8 cellular contexts compared by ENCODE assay signal in the genomic region with DNA sequence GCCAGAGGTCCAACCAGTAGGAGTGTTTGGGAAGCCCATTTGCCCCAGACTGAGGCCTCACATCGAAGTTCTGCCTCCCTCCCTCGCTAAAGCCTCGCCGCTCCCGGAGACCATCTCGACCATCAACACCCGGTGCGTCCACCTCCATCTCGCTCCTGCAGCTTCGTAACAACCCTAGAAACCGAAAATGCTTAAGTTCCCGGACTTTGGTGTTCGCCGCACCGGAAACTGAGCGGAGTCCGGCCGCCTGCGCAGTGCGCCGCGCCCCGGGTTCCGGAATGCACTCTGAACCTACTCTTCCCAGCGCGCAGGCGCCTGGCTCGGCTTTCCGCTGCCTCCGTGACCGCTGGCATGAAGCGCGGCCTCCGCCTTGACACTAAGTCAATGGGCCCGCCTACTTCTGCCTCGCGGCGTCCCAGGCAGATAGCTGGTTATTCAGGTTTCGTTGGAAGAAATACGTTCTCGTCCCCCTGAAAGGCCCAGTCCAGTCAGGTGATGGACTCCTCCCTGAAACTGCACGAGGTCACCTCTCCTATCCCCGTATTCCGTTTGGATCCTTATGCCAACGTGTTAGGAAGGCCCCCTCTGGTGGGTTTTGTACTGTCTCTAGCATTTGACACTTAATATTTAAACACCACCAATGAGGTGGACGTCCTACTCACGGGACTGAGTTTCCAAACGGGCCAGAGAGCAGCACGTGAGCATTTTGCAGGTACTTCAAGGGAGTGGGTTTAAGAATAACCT. TPM values are rescaled to one million over a fixed set of nuclear protein-coding genes. Genes with fewer than 3 reads are reported as not detected.
A peak's percentile ranks its signal among the peaks of the same experiment; 100 is the strongest.
DNase-seq lines count a peak whose midpoint lies in the region; ATAC-seq and TF ChIP-seq lines count a peak whose summit lies in the region.

No MANE protein-coding gene starts in this region.

- WGBS in esophagus, 2 donors = 1% methylated on average over 49 of the region's 49 CpGs

- no peaks in the 10 kb centered on the region for H3K9me3 Mint-ChIP-seq in CD4-positive, alpha-beta T cell
- peaks cover 0 to 3% (median 0%) of the 10 kb centered on the region in 7 donors for H3K9me3 Mint-ChIP-seq in naive B cell
- no peaks in the 10 kb centered on the region for H3K9me3 Mint-ChIP-seq in stimulated activated naive B cell treated with anti-CD40 and anti-IgM and Interleukin-4, amounts not matched to agents 10 μg/mL and 1 μg/mL and 100 μg/mL, for 72 hours

- peak overlapping the region; percentile 85 for H3K27ac ChIP-seq in CD4-positive, alpha-beta T cell (ENCODE audit: low read depth, low read length)
- peak overlapping the region; percentile 79 for H3K27ac ChIP-seq in HUES48 (ENCODE audit: low read depth, low read length)
- peak overlapping the region; percentile 93 to 100 for H3K27ac ChIP-seq in esophagus (ENCODE audit: low read depth in 2 of 2, low read length in 1 of 2)

- no peak for TF ChIP-seq CTCF in CD4-positive, alpha-beta T cell (IDR thresholded peaks at IDR 0.05)

- no peaks in the 10 kb centered on the region for H3K9me3 ChIP-seq in CD4-positive, alpha-beta T cell (ENCODE audit: control insufficient read depth, low read length)
- H3K9me3 ChIP-seq in HUES48 (ENCODE audit: control insufficient read depth, insufficient read depth, low read length) (no peaks in the 10 kb centered on the region), esophagus (ENCODE audit: control insufficient read depth in 2 of 2, insufficient read depth in 1 of 2, low read depth in 1 of 2, low read length in 1 of 2) (no peaks in the 10 kb centered on the region)

- H3K4me3 ChIP-seq in HUES48 (ENCODE audit: low read depth, low read length) (peak overlapping the region; percentile 97), esophagus (ENCODE audit: low read depth in 1 of 2, low read length in 2 of 2) (peak overlapping the region; percentile 73 to 97)

- peaks cover 8% of the 10 kb centered on the region for H3K27me3 Mint-ChIP-seq in CD4-positive, alpha-beta T cell
- peaks cover 0 to 5% (median 0%) of the 10 kb centered on the region in 3 donors for H3K27me3 Mint-ChIP-seq in naive B cell
- no peaks in the 10 kb centered on the region for H3K27me3 Mint-ChIP-seq in stimulated activated naive B cell treated with anti-CD40 and anti-IgM and Interleukin-4, amounts not matched to agents 10 μg/mL and 1 μg/mL and 100 μg/mL, for 72 hours

- H3K4me3 Mint-ChIP-seq in CD4-positive, alpha-beta T cell = peak overlapping the region; percentile 99
- H3K4me3 Mint-ChIP-seq in naive B cell = peak overlapping the region; percentile 96 to 100 (median 99)
- H3K4me3 Mint-ChIP-seq in stimulated activated naive B cell treated with anti-CD40 and anti-IgM and Interleukin-4, amounts not matched to agents 10 μg/mL and 1 μg/mL and 100 μg/mL, for 72 hours = peak overlapping the region; percentile 96 to 99

- peaks cover 48% of the 10 kb centered on the region for H3K36me3 Mint-ChIP-seq in CD4-positive, alpha-beta T cell (ENCODE audit: low read depth)
- H3K36me3 Mint-ChIP-seq in naive B cell = peaks cover 13 to 18% of the 10 kb centered on the region in 2 donors
- peaks cover 11 to 20% of the 10 kb centered on the region in 2 donors for H3K36me3 Mint-ChIP-seq in stimulated activated naive B cell treated with anti-CD40 and anti-IgM and Interleukin-4, amounts not matched to agents 10 μg/mL and 1 μg/mL and 100 μg/mL, for 72 hours

- intact Hi-C loops in CD4-positive, alpha-beta T cell (cut with DNase I, micrococcal nuclease) = loop anchor here (1.0 to 10.0 kb wide), 5 partner anchors 72 to 1026 kb away; a partner anchor contains a TSS

- H3K4me1 ChIP-seq in HUES48 (ENCODE audit: control insufficient read depth, insufficient read depth, low read length) (peaks cover 12% of the 10 kb centered on the region), esophagus (ENCODE audit: control insufficient read depth in 2 of 2, insufficient read depth in 2 of 2, low read length in 1 of 2) (no peaks in the 10 kb centered on the region)

- ATAC-seq in CD4-positive, alpha-beta T cell (ENCODE audit: poor library complexity) = peak; percentile 93
- ATAC-seq in GM21381 (IDR thresholded peaks at IDR 0.05; ENCODE audit: unreplicated experiment) (peak; percentile 95), naive B cell (ENCODE audit: low read depth in 2 of 2) (peak; percentile 90 to 91)
- peak; percentile 98 for ATAC-seq in stimulated activated naive B cell treated with anti-CD40 and anti-IgM and Interleukin-4, amounts not matched to agents 10 μg/mL and 1 μg/mL and 100 μg/mL, for 72 hours (replicated peaks)

- POLR2A ChIA-PET in CD4-positive, alpha-beta T cell (lab: Charles Lee) = interaction anchor here (0.8 to 2.8 kb wide), 12 partner anchors 9 to 766 kb away, joined by 3 to 48 read pairs (median 4); a partner anchor contains a TSS

- H3K9ac ChIP-seq in HUES48 (ENCODE audit: low read depth, low read length) = peak overlapping the region; percentile 78

- H3K36me3 ChIP-seq in HUES48 (ENCODE audit: control insufficient read depth, insufficient read depth, low read length) (peaks cover 21% of the 10 kb centered on the region), esophagus (ENCODE audit: control insufficient read depth in 2 of 2, insufficient read depth in 2 of 2, low read length in 1 of 2) (peaks cover 0 to 4% of the 10 kb centered on the region in 2 donors)

- CTCF ChIA-PET in CD4-positive, alpha-beta T cell (lab: Charles Lee) = interaction anchor here (0.9 to 1.5 kb wide), 4 partner anchors 88 to 328 kb away, joined by 3 to 6 read pairs (median 4); a partner anchor contains a TSS

- H3K27me3 ChIP-seq in CD4-positive, alpha-beta T cell (ENCODE audit: control insufficient read depth, insufficient read depth, low read length) = no peaks in the 10 kb centered on the region
- no peaks in the 10 kb centered on the region for H3K27me3 ChIP-seq in HUES48 (ENCODE audit: control insufficient read depth, insufficient read depth, low read length)
- H3K27me3 ChIP-seq in esophagus (ENCODE audit: control insufficient read depth in 1 of 2, insufficient read depth in 2 of 2, low read length in 2 of 2) = no peaks in the 10 kb centered on the region

- peak; percentile 80 to 91 (median 86) for DNase-seq in CD4-positive, alpha-beta T cell
- peak; percentile 69 for DNase-seq in activated CD8-positive, alpha-beta memory T cell treated with anti-CD3 and anti-CD28 coated beads, Interleukin-2, amount 50 U/mL, for 1 hour (ENCODE audit: extremely low read depth)
- DNase-seq in naive B cell (peak; percentile 91), NCI-H345 (lab: John Stamatoyannopoulos, UW) (no peak)
- DNase-seq in stimulated activated naive B cell treated with anti-CD40 and anti-IgM and Interleukin-4, amounts not matched to agents 10 μg/mL and 1 μg/mL and 100 μg/mL, for 72 hours = peak; percentile 95

- peak overlapping the region; percentile 99 for H3K27ac Mint-ChIP-seq in CD4-positive, alpha-beta T cell
- H3K27ac Mint-ChIP-seq in naive B cell = peak overlapping the region; percentile 95 to 100 (median 98)
- peak overlapping the region; percentile 99 for H3K27ac Mint-ChIP-seq in stimulated activated naive B cell treated with anti-CD40 and anti-IgM and Interleukin-4, amounts not matched to agents 10 μg/mL and 1 μg/mL and 100 μg/mL, for 72 hours

- H3K4me1 Mint-ChIP-seq in CD4-positive, alpha-beta T cell (ENCODE audit: low read depth) = peaks cover 41% of the 10 kb centered on the region
- H3K4me1 Mint-ChIP-seq in naive B cell = peaks cover 24 to 41% (median 38%) of the 10 kb centered on the region in 3 donors
- H3K4me1 Mint-ChIP-seq in stimulated activated naive B cell treated with anti-CD40 and anti-IgM and Interleukin-4, amounts not matched to agents 10 μg/mL and 1 μg/mL and 100 μg/mL, for 72 hours = peaks cover 10 to 20% of the 10 kb centered on the region in 2 donors

RNA-seq across cellular contexts. Expression of a gene that starts 21.4 kb away (rescaled TPM):
- not detected for total RNA-seq in CD4-positive, alpha-beta T cell
- polyA plus RNA-seq in esophagus (not detected), naive B cell (ENCODE audit: low read depth in 6 of 6) (not detected)
